28 cellular contexts compared by ENCODE assay signal in genomic region chr12:50440288-50440687, GRCh38. TPM values are rescaled to one million over a fixed set of nuclear protein-coding genes. Genes with fewer than 3 reads are reported as not detected.
"Had no signal": no experiment of that assay in that cellular context is flagged by ENCODE, and none has a peak within 500 bp of the region (broad histone marks: within the 10 kb centered on the region; RNA-seq: fewer than 3 reads in every experiment).

No MANE protein-coding gene starts in this region.

- H3K4me3 Mint-ChIP-seq: activated CD4-positive, alpha-beta T cell treated with anti-CD3 and anti-CD28 coated beads, Interleukin-2, amount 10 ng/mL, durations not matched to agents 24 days and 14 days; activated naive CD4-positive, alpha-beta T cell treated with anti-CD3 and anti-CD28 coated beads, Interleukin-2, amount 10 ng/mL, durations not matched to agents 7 days and 5 days; activated T-helper 1 cell treated with anti-CD3 and anti-CD28 coated beads, Interleukin-12 subunit alpha, Interleukin-12 subunit beta, Interleukin-2, Interleukin-4 antibody, amounts not matched to agents 30 ng/mL and 10 ng/mL and 1 ng/mL, durations not matched to agents 14 hours and 24 hours and 36 hours; central memory CD8-positive, alpha-beta T cell; dendritic cell treated with granulocyte-macrophage colony-stimulating factor and Interleukin-4, amounts not matched to agents 40 ng/mL and 50 ng/mL, for 4 days; natural killer cell treated with Interleukin-12 subunit alpha and Interleukin-12 subunit beta and Interleukin-15 and Interleukin-18, amount 100 ng/mL, for 72 hours; T-cell had no signal

- H3K4me3 ChIP-seq: breast epithelium, esophagus squamous epithelium, heart right ventricle, lower lobe of right lung, right atrium auricular region, suprapubic skin, tibial artery, upper lobe of right lung had no signal

- H3K27ac ChIP-seq: breast epithelium, esophagus squamous epithelium, heart right ventricle, lower lobe of right lung, right atrium auricular region, suprapubic skin, tibial artery, upper lobe of right lung, VCaP had no signal

- H3K9me3 Mint-ChIP-seq: activated CD4-positive, alpha-beta T cell treated with anti-CD3 and anti-CD28 coated beads, Interleukin-2, amount 10 ng/mL, durations not matched to agents 24 days and 14 days; activated naive CD4-positive, alpha-beta T cell treated with anti-CD3 and anti-CD28 coated beads, Interleukin-2, amount 10 ng/mL, durations not matched to agents 7 days and 5 days; activated T-helper 1 cell treated with anti-CD3 and anti-CD28 coated beads, Interleukin-12 subunit alpha, Interleukin-12 subunit beta, Interleukin-2, Interleukin-4 antibody, amounts not matched to agents 30 ng/mL and 10 ng/mL and 1 ng/mL, durations not matched to agents 14 hours and 24 hours and 36 hours; central memory CD8-positive, alpha-beta T cell; dendritic cell treated with granulocyte-macrophage colony-stimulating factor and Interleukin-4, amounts not matched to agents 40 ng/mL and 50 ng/mL, for 4 days; natural killer cell treated with Interleukin-12 subunit alpha and Interleukin-12 subunit beta and Interleukin-15 and Interleukin-18, amount 100 ng/mL, for 72 hours; T-cell had no signal

- H3K9me3 ChIP-seq: breast epithelium, esophagus squamous epithelium, heart right ventricle, lower lobe of right lung, right atrium auricular region, suprapubic skin, tibial artery, upper lobe of right lung had no signal

- H3K4me1 Mint-ChIP-seq: activated naive CD4-positive, alpha-beta T cell treated with anti-CD3 and anti-CD28 coated beads, Interleukin-2, amount 10 ng/mL, durations not matched to agents 7 days and 5 days; central memory CD8-positive, alpha-beta T cell had no signal

- H3K27ac Mint-ChIP-seq: activated CD4-positive, alpha-beta T cell treated with anti-CD3 and anti-CD28 coated beads, Interleukin-2, amount 10 ng/mL, durations not matched to agents 24 days and 14 days; activated naive CD4-positive, alpha-beta T cell treated with anti-CD3 and anti-CD28 coated beads, Interleukin-2, amount 10 ng/mL, durations not matched to agents 7 days and 5 days; activated T-helper 1 cell treated with anti-CD3 and anti-CD28 coated beads, Interleukin-12 subunit alpha, Interleukin-12 subunit beta, Interleukin-2, Interleukin-4 antibody, amounts not matched to agents 30 ng/mL and 10 ng/mL and 1 ng/mL, durations not matched to agents 14 hours and 24 hours and 36 hours; dendritic cell treated with granulocyte-macrophage colony-stimulating factor and Interleukin-4, amounts not matched to agents 40 ng/mL and 50 ng/mL, for 4 days; natural killer cell treated with Interleukin-12 subunit alpha and Interleukin-12 subunit beta and Interleukin-15 and Interleukin-18, amount 100 ng/mL, for 72 hours; T-cell had no signal

- DNase-seq: activated CD4-positive, alpha-beta T cell treated with anti-CD3 and anti-CD28 coated beads, Interleukin-2, amount 10 ng/mL, durations not matched to agents 24 days and 14 days; activated gamma-delta T cell; activated naive CD4-positive, alpha-beta T cell treated with anti-CD3 and anti-CD28 coated beads, Interleukin-2, amount 10 ng/mL, durations not matched to agents 7 days and 5 days; amygdala; esophagus squamous epithelium; foreskin melanocyte; heart right ventricle; kidney glomerular epithelial cell; lower lobe of right lung; mesendoderm; stimulated activated CD4-positive, alpha-beta T cell treated with anti-CD3 and anti-CD28 coated beads, Interleukin-15, amount 100 ng/mL, for 24 hours; stimulated activated CD4-positive, alpha-beta T cell treated with anti-CD3 and anti-CD28 coated beads, Interleukin-2, amount 100 ng/mL, for 24 hours; T-cell; tibial artery; upper lobe of right lung had no signal

- H3K4me1 ChIP-seq: breast epithelium, lower lobe of right lung, right atrium auricular region, suprapubic skin, tibial artery, upper lobe of right lung had no signal

- H3K27me3 ChIP-seq: breast epithelium, esophagus squamous epithelium, heart right ventricle, right atrium auricular region, suprapubic skin, tibial artery, upper lobe of right lung had no signal

- H3K27me3 Mint-ChIP-seq: activated CD4-positive, alpha-beta T cell treated with anti-CD3 and anti-CD28 coated beads, Interleukin-2, amount 10 ng/mL, durations not matched to agents 24 days and 14 days; activated naive CD4-positive, alpha-beta T cell treated with anti-CD3 and anti-CD28 coated beads, Interleukin-2, amount 10 ng/mL, durations not matched to agents 7 days and 5 days; central memory CD8-positive, alpha-beta T cell; dendritic cell treated with granulocyte-macrophage colony-stimulating factor and Interleukin-4, amounts not matched to agents 40 ng/mL and 50 ng/mL, for 4 days; natural killer cell treated with Interleukin-12 subunit alpha and Interleukin-12 subunit beta and Interleukin-15 and Interleukin-18, amount 100 ng/mL, for 72 hours; T-cell had no signal

- H3K36me3 ChIP-seq: breast epithelium had no signal

- ATAC-seq: heart right ventricle; left lobe of liver; lower lobe of right lung; natural killer cell treated with Interleukin-12 subunit alpha and Interleukin-12 subunit beta and Interleukin-15 and Interleukin-18, amount 100 ng/mL, for 72 hours; T-cell; upper lobe of right lung had no signal

RNA-seq across cellular contexts. Expression of gene FAM186A, which starts 43.9 kb away (rescaled TPM):
- total RNA-seq: activated CD4-positive, alpha-beta T cell treated with anti-CD3 and anti-CD28 coated beads, Interleukin-2, amount 10 ng/mL, durations not matched to agents 24 days and 14 days; activated T-helper 1 cell treated with anti-CD3 and anti-CD28 coated beads, Interleukin-12 subunit alpha, Interleukin-12 subunit beta, Interleukin-2, Interleukin-4 antibody, amounts not matched to agents 30 ng/mL and 10 ng/mL and 1 ng/mL, durations not matched to agents 14 hours and 24 hours and 36 hours; breast epithelium; esophagus squamous epithelium; glomerular endothelial cell; heart right ventricle; left lobe of liver; lower lobe of right lung; myocyte; natural killer cell treated with Interleukin-12 subunit alpha and Interleukin-12 subunit beta and Interleukin-15 and Interleukin-18, amount 100 ng/mL, for 72 hours; omental fat pad; pulmonary artery endothelial cell; right atrium auricular region; suprapubic skin; T-cell; upper lobe of right lung had no signal
